In genomic region chr9:34048730-34049629, GRCh38 we compare ENCODE assay signal across 1 cellular context.
TF ChIP-seq lines count a peak whose summit lies in the region.

UBAP2 (minus strand) TSS chr9:34048887; CDS start chr9:34017148, 31,739 bp downstream.

TF ChIP-seq in HepG2, 621 proteins besides CTCF, POLR2A, EP300 and RAD21 (continued from another document):
- TF ChIP-seq ARID5B (CRISPR knock-in tag; IDR thresholded peaks at IDR 0.05) (peak; percentile 22; the same call in 1 of the 2 replicates), MIER3 (CRISPR knock-in tag; IDR thresholded peaks at IDR 0.05; ENCODE audit: borderline replicate concordance) (0 out of 2 replicates have a peak, but pooled peaks have one; percentile 12), FOXK1 (CRISPR knock-in tag; IDR thresholded peaks at IDR 0.05; ENCODE audit: borderline replicate concordance, low read depth) (peak; percentile 81), GATA4 (IDR thresholded peaks at IDR 0.05; ENCODE audit: borderline replicate concordance, low read depth) (peak; percentile 46; the same call in 1 of the 2 replicates), ZNF383 (CRISPR knock-in tag; IDR thresholded peaks at IDR 0.05; ENCODE audit: borderline replicate concordance) (0 out of 2 replicates have a peak, but pooled peaks have one; percentile 46), NFKBIZ (CRISPR knock-in tag; IDR thresholded peaks at IDR 0.05) (no peak), RERE (CRISPR knock-in tag; IDR thresholded peaks at IDR 0.05; ENCODE audit: low read depth) (no peak; the same call in 1 of the 2 replicates), ZSCAN20 (CRISPR knock-in tag; IDR thresholded peaks at IDR 0.05; ENCODE audit: borderline replicate concordance) (peak; percentile 85), PRDM4 (CRISPR knock-in tag; IDR thresholded peaks at IDR 0.05; ENCODE audit: borderline replicate concordance) (no peak), ZBTB46 (CRISPR knock-in tag; IDR thresholded peaks at IDR 0.05; ENCODE audit: borderline replicate concordance) (0 out of 2 replicates have a peak, but pooled peaks have one; percentile 43), TEAD3 (CRISPR knock-in tag; optimal IDR thresholded peaks at IDR 0.05; ENCODE audit: borderline replicate concordance) (peak; percentile 77)
